Comparison of ENCODE assay signal across 11 cellular contexts in the genomic region with DNA sequence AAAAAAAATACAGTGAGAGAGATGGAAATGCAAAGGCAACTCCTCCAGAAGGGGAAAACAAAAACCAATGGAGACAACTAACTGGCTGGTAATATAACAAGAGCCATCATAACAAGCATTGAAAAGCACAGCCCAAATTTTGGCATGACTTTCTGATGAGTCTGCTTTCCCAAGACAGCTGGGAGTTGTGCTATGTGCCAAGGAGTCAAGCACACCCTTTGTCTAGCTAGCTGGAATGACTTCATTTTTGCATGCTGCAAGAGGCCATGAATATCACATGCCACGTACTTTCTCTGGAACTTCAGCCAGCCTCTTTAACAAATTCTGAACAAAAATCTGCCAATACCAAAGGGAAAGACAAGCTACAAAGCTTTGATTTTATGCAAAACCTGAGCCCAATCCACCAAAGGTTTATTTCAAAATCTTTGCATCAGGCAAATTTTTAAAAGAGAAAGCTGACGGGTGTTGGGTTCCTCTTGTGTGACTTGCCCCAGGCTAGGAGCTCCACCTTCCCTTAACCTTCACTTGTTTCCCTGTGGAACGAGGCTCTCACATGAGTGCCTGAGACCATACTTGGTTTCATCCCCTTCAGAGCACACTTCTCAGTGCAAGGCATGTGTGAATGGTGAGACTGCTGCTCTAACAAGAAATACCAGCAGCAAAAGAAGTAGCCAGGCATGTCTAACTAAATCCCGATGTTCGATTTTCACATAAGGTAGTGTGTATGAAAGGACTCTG. TPM values are rescaled to one million over a fixed set of nuclear protein-coding genes. Genes with fewer than 3 reads are reported as not detected.
A peak's percentile ranks its signal among the peaks of the same experiment; 100 is the strongest.
DNase-seq lines count a peak whose midpoint lies in the region; ATAC-seq and TF ChIP-seq lines count a peak whose summit lies in the region.
"Had no signal": no experiment of that assay in that cellular context is flagged by ENCODE, and none has a peak within 500 bp of the region (broad histone marks: within the 10 kb centered on the region; RNA-seq: fewer than 3 reads in every experiment).

No MANE protein-coding gene starts in this region.

- peak overlapping the region; percentile 86 for H4K91ac ChIP-seq in IMR-90 (ENCODE audit: insufficient read depth, low read depth, low read length)

- peak overlapping the region; percentile 31 for H4K5ac ChIP-seq in IMR-90 (ENCODE audit: low read depth, low read length)

- no peaks in the 10 kb centered on the region for H4K20me1 ChIP-seq in IMR-90 (ENCODE audit: insufficient read depth, low read length)

- WGBS in IMR-90 (ENCODE audit: extremely low coverage in 2 of 2, insufficient read length in 1 of 2), 2 experiments, result 9% methylated on average over 1 of the region's 5 CpGs; no CpG with 5 or more reads in 1 of the 2 experiments
- 69 to 72% methylated on average over 5 of the region's 5 CpGs for WGBS in testis, 2 donors

- peak overlapping the region; percentile 88 for H3K23ac ChIP-seq in IMR-90 (ENCODE audit: low read depth, low read length)

- H3K4me1 ChIP-seq in IMR-90 (ENCODE audit: control insufficient read depth, insufficient read depth, low read length), result peaks cover 14% of the 10 kb centered on the region
- H3K4me1 ChIP-seq in testis, result peaks cover 8% of the 10 kb centered on the region

- H2BK20ac ChIP-seq in IMR-90 (ENCODE audit: low read depth, low read length), result peak overlapping the region; percentile 94

- H3K27ac ChIP-seq in IMR-90 (ENCODE audit: insufficient read depth, low read length) (peak overlapping the region; percentile 70; the same call in 1 of the 2 replicates), caudate nucleus (ENCODE audit: low read depth, low read length) (no peak overlapping the region), testis (no peak overlapping the region)

- peak overlapping the region; percentile 28 for H2AFZ ChIP-seq in IMR-90 (replicated peaks; ENCODE audit: low read length, poor library complexity)

- H3K27me3 ChIP-seq in IMR-90 (ENCODE audit: control insufficient read depth, insufficient read depth, low read length) (no peaks in the 10 kb centered on the region), testis (no peaks in the 10 kb centered on the region)

- H3K36me3 ChIP-seq in IMR-90 (ENCODE audit: control insufficient read depth, insufficient read depth, low read length), result peaks cover 4% of the 10 kb centered on the region
- no peaks in the 10 kb centered on the region for H3K36me3 ChIP-seq in testis (ENCODE audit: low read depth, missing control alignments)

- peak overlapping the region; percentile 55 for H3K18ac ChIP-seq in IMR-90 (ENCODE audit: low read depth, low read length)

- H3K4me2 ChIP-seq in IMR-90 (ENCODE audit: low read depth, low read length), result peak overlapping the region; percentile 24

- TF ChIP-seq POLR2A in IMR-90 (IDR thresholded peaks at IDR 0.05; ENCODE audit: low read depth, low read length) (no peak), testis (IDR thresholded peaks at IDR 0.05) (no peak)

- CTCF ChIA-PET in IMR-90 (lab: Yijun Ruan, JAX), result interaction anchor here (0.6 kb wide), 1 partner anchor 765 kb away, joined by 5 read pairs; no protein-coding TSS in a partner anchor

- H3K14ac ChIP-seq in IMR-90 (replicated peaks; ENCODE audit: low read depth, low read length), result peak overlapping the region; percentile 94

- peak; percentile 91 for ATAC-seq in IMR-90 (ENCODE audit: low read depth)
- ATAC-seq in GM18517 (IDR thresholded peaks at IDR 0.05; ENCODE audit: unreplicated experiment), result no peak

- POLR2A ChIA-PET in IMR-90 (lab: Charles Lee; ENCODE audit: unreplicated experiment), result no interaction called here

- H3K4me3 ChIP-seq in IMR-90 (ENCODE audit: insufficient read depth, low read depth, low read length), result no peak overlapping the region
- H3K4me3 ChIP-seq in testis, result no peak overlapping the region

- H3K9me1 ChIP-seq in IMR-90 (ENCODE audit: insufficient read depth, low read length), result peaks cover 14% of the 10 kb centered on the region

- peak overlapping the region; percentile 89 for H2AK5ac ChIP-seq in IMR-90 (ENCODE audit: low read depth, low read length)

- dilution Hi-C loops in IMR-90 (cut with HindIII; ENCODE audit: low sequenced_read_pairs, unreplicated experiment), result no loop called here

- peak overlapping the region; percentile 61 for H2BK15ac ChIP-seq in IMR-90 (ENCODE audit: low read depth, low read length)

- TF ChIP-seq CTCF in IMR-90 (conservative IDR thresholded peaks at IDR 0.05; ENCODE audit: low read depth, low read length) (no peak), testis (IDR thresholded peaks at IDR 0.05) (no peak)

- DNase-seq in IMR-90 (peak; percentile 97), caudate nucleus (lab: John Stamatoyannopoulos, UW) (peak in 48 of 61 donors; percentile 5 to 85 (median 48)), hippocampal formation (lab: John Stamatoyannopoulos, UW) (peak; percentile 52 to 89), testis (peak; percentile 44), NCI-H1417 (lab: John Stamatoyannopoulos, UW) (no peak), NCI-H69 (lab: John Stamatoyannopoulos, UW) (no peak), NCI-H345 treated with DMSO at 0.1 percent for 48 hours (lab: John Stamatoyannopoulos, UW; ENCODE audit: unreplicated experiment) (no peak)
- DNase-seq: activated CD4-positive, alpha-beta memory T cell treated with anti-CD3 and anti-CD28 coated beads for 36 hours; DND-41; NCI-H1694 treated with DMSO at 0.1 percent for 48 hours had no signal

- peak overlapping the region; percentile 3 to 89; a peak in 3 of 4 replicates for H4K8ac ChIP-seq in IMR-90 (ENCODE audit: low read depth in 2 of 2, low read length in 2 of 2)

- in situ Hi-C loops in IMR-90 (cut with MboI; ENCODE audit: low sequenced_read_pairs), result no loop called here

- H3K56ac ChIP-seq in IMR-90 (ENCODE audit: extremely low read depth, insufficient read depth, low read length), result no peak overlapping the region; the same call in 1 of the 2 replicates

- H3K9ac ChIP-seq in IMR-90 (ENCODE audit: low read depth, low read length), result peak overlapping the region; percentile 32

- H2BK120ac ChIP-seq in IMR-90 (ENCODE audit: low read depth, low read length), result peak overlapping the region; percentile 95

- intact Hi-C loops in IMR-90 (cut with micrococcal nuclease), result loop anchor here (5.0 to 10.0 kb wide), 2 partner anchors 96 to 139 kb away; partner anchors contain the start of gene SHC3
- intact Hi-C loops in testis (cut with DNase I; ENCODE audit: low total_unique reads), result no loop called here

- H2BK5ac ChIP-seq in IMR-90 (ENCODE audit: low read depth, low read length, poor library complexity, severe bottlenecking), result peak overlapping the region; percentile 71

- peaks cover 3 to 14% of the 10 kb centered on the region in 2 experiments; a peak in 3 of 4 replicates for H3K79me1 ChIP-seq in IMR-90 (ENCODE audit: low read depth in 1 of 2, low read length in 2 of 2)

- H2AK9ac ChIP-seq in IMR-90 (replicated peaks; ENCODE audit: low read depth, low read length, poor library complexity), result peak overlapping the region; percentile 77

- no peaks in the 10 kb centered on the region for H3K9me3 ChIP-seq in IMR-90 (ENCODE audit: control insufficient read depth, insufficient read depth, low read length)
- H3K9me3 ChIP-seq in testis, result no peaks in the 10 kb centered on the region

- peak overlapping the region; percentile 93 for H3K4ac ChIP-seq in IMR-90 (ENCODE audit: low read depth, low read length)

- no TSS peak for BruUV-seq in IMR-90 (replicated peaks; lab: Mats Ljungman, UMichigan)

- TF ChIP-seq RAD21 in IMR-90 (IDR thresholded peaks at IDR 0.05; ENCODE audit: low read length), result no peak

TF ChIP-seq in IMR-90, 13 proteins besides CTCF, POLR2A, EP300 and RAD21:
- TF ChIP-seq SMC3 (IDR thresholded peaks at IDR 0.05; ENCODE audit: low read depth, low read length) (no peak), BHLHE40 (IDR thresholded peaks at IDR 0.05; ENCODE audit: low read depth, low read length) (no peak), CEBPB (IDR thresholded peaks at IDR 0.05; ENCODE audit: low read depth, low read length) (peak; percentile 89), NFE2L2 (IDR thresholded peaks at IDR 0.05; ENCODE audit: low read depth, low read length) (no peak), RFX5 (IDR thresholded peaks at IDR 0.05; ENCODE audit: low read depth, low read length) (no peak), MAFK (IDR thresholded peaks at IDR 0.05; ENCODE audit: low read depth, low read length) (peak; percentile 63), FOS (IDR thresholded peaks at IDR 0.05; ENCODE audit: low read depth, low read length) (peak; percentile 21; the same call in 1 of the 2 replicates), MXI1 (IDR thresholded peaks at IDR 0.05; ENCODE audit: borderline replicate concordance, low read depth, low read length) (no peak), ELK1 (IDR thresholded peaks at IDR 0.05; ENCODE audit: borderline replicate concordance, low read depth, low read length) (no peak), RCOR1 (IDR thresholded peaks at IDR 0.05; ENCODE audit: insufficient replicate concordance, low read length) (no peak), CHD1 (IDR thresholded peaks at IDR 0.05; ENCODE audit: low read depth, low read length) (no peak), MAZ (IDR thresholded peaks at IDR 0.05; ENCODE audit: borderline replicate concordance, low read depth, low read length) (no peak)
- TF ChIP-seq, protein P1, sequence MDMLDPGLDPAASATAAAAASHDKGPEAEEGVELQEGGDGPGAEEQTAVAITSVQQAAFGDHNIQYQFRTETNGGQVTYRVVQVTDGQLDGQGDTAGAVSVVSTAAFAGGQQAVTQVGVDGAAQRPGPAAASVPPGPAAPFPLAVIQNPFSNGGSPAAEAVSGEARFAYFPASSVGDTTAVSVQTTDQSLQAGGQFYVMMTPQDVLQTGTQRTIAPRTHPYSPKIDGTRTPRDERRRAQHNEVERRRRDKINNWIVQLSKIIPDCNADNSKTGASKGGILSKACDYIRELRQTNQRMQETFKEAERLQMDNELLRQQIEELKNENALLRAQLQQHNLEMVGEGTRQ (IDR thresholded peaks at IDR 0.05; ENCODE audit: low read depth, low read length), result no peak

RNA-seq across cellular contexts. Expression of gene S1PR3, which starts 47.3 kb away (rescaled TPM):
- 28.7 and 31.1 TPM in 2 replicates for total RNA-seq in IMR-90 (2012; rRNA removed)
- polyA plus RNA-seq in IMR-90 (2012; rRNA removed), result 25.0 and 28.4 TPM in 2 replicates
- 16.1 and 27.1 TPM in 2 replicates for polyA plus RNA-seq in IMR-90 (2012; cell fraction: cytosol; rRNA removed)
- polyA plus RNA-seq in IMR-90 (2012; cell fraction: nucleus; rRNA removed; ENCODE audit: low replicate concordance), result 9.5 and 9.8 TPM in 2 replicates
- total RNA-seq in testis, result 1 to 10 TPM; 4.5 to 7.2 TPM
- 7.0 TPM for polyA plus RNA-seq in testis (ENCODE audit: insufficient read depth, low read depth, low replicate concordance)

Comparison
In these comparisons a context has a peak if more than half of its experiments do, and no peak if none do; other contexts are left out.
1. DNase-seq: peak in IMR-90 (single experiment), caudate nucleus (48 of 61), hippocampal formation (2 of 2) and testis (single experiment); none in NCI-H1417 (0 of 3), NCI-H69 (single experiment) and NCI-H345 treated with DMSO at 0.1 percent for 48 hours (single experiment).